1 cellular context compared by ENCODE assay signal in the genomic region with DNA sequence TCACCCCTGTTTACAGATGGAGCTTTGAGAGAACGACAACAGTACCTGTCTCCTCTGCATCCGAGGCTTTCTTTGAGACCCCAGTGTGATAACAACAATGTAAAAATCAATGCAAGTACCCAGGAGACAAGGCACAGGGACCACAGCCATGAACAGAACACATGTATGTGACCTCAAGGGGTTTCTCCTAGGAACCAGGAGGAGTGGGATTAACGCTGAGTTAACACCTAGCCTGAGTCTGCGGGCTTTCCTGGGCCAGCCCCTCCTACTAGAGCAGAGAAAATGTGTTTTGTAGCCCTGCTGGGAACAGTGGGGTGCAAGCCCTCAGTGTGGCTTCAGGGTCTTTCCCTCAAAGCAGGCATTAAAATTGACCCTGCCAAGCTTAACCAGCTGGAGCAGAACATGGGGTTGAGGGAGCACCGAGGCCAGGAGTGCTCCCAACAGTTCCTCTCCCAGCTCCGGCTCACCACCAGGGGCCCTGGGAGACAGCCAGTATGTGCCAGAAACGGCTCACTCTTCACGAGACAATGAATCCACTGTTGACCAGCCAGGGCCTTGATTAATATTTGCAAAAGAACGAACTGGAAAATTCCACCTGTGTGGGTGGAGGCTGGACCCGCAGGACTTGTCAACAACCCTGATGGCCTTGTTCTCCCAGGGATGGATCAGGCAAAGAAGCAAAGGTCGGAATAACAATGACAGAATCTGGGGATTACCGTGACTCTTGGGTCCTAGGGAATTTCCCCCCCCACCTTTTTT.
TF ChIP-seq lines count a peak whose summit lies in the region.

No MANE protein-coding gene starts in this region.

TF ChIP-seq in HepG2, 621 proteins besides CTCF, POLR2A, EP300 and RAD21 (continued from another document and continues in another):
- TF ChIP-seq ZNF687 (CRISPR knock-in tag; IDR thresholded peaks at IDR 0.05) (peak; percentile 96), GPN1 (CRISPR knock-in tag; IDR thresholded peaks at IDR 0.05; ENCODE audit: borderline replicate concordance) (no peak), PPARG (CRISPR knock-in tag; conservative IDR thresholded peaks at IDR 0.05) (peak; percentile 41), HDAC2 (CRISPR knock-in tag; IDR thresholded peaks at IDR 0.05) (peak; percentile 57), ZNF501 (CRISPR knock-in tag; IDR thresholded peaks at IDR 0.05) (peak; percentile 77; the same call in 1 of the 2 replicates), SIX4 (CRISPR knock-in tag; IDR thresholded peaks at IDR 0.05) (0 out of 2 replicates have a peak, but pooled peaks have one; percentile 9), NFIB (CRISPR knock-in tag; IDR thresholded peaks at IDR 0.05; ENCODE audit: borderline replicate concordance) (no peak), ZNF782 (CRISPR knock-in tag; IDR thresholded peaks at IDR 0.05; ENCODE audit: borderline replicate concordance) (no peak; the same call in 1 of the 2 replicates), MATR3 (CRISPR knock-in tag; IDR thresholded peaks at IDR 0.05) (no peak), ZGPAT (CRISPR knock-in tag; IDR thresholded peaks at IDR 0.05) (peak; percentile 81; the same call in 1 of the 2 replicates), ZNF12 (CRISPR knock-in tag; IDR thresholded peaks at IDR 0.05) (peak; percentile 63), ZNF580 (CRISPR knock-in tag; IDR thresholded peaks at IDR 0.05; ENCODE audit: borderline replicate concordance, low read depth) (0 out of 2 replicates have a peak, but pooled peaks have one; percentile 48), ZNF235 (CRISPR knock-in tag; IDR thresholded peaks at IDR 0.05; ENCODE audit: borderline replicate concordance) (no peak), ZFP41 (CRISPR knock-in tag; IDR thresholded peaks at IDR 0.05; ENCODE audit: borderline replicate concordance) (no peak), ETS1 (CRISPR knock-in tag; IDR thresholded peaks at IDR 0.05) (0 out of 2 replicates have a peak, but pooled peaks have one; percentile 31), IRX3 (CRISPR knock-in tag; IDR thresholded peaks at IDR 0.05; ENCODE audit: borderline replicate concordance, low read depth) (no peak), ZNF484 (CRISPR knock-in tag; IDR thresholded peaks at IDR 0.05; ENCODE audit: borderline replicate concordance, low read depth) (no peak), MXD4 (CRISPR knock-in tag; IDR thresholded peaks at IDR 0.05) (no peak; the same call in 1 of the 2 replicates), TSC22D2 (CRISPR knock-in tag; IDR thresholded peaks at IDR 0.05; ENCODE audit: borderline replicate concordance) (no peak), PHF5A (CRISPR knock-in tag; IDR thresholded peaks at IDR 0.05; ENCODE audit: low read depth, unreplicated experiment) (no peak), SRSF4 (IDR thresholded peaks at IDR 0.05; ENCODE audit: low read depth, low read length, poor library complexity, severe bottlenecking) (no peak), FOXO1 (CRISPR knock-in tag; IDR thresholded peaks at IDR 0.05) (peak; percentile 98), MTF1 (CRISPR knock-in tag; IDR thresholded peaks at IDR 0.05) (no peak), ZBTB7B (CRISPR knock-in tag; IDR thresholded peaks at IDR 0.05) (no peak), ZSCAN22 (CRISPR knock-in tag; IDR thresholded peaks at IDR 0.05) (no peak), ZBTB2 (CRISPR knock-in tag; IDR thresholded peaks at IDR 0.05; ENCODE audit: low read depth) (no peak), MAFK (conservative IDR thresholded peaks at IDR 0.05 in 1 of 2, IDR thresholded peaks at IDR 0.05 in 1 of 2; ENCODE audit: low read length in 2 of 2) (no peak), FOXA3 (CRISPR knock-in tag; IDR thresholded peaks at IDR 0.05) (peak; percentile 97), ESRRA (CRISPR knock-in tag; IDR thresholded peaks at IDR 0.05; ENCODE audit: low read depth) (no peak; the same call in 1 of the 2 replicates), RBFOX2 (IDR thresholded peaks at IDR 0.05; ENCODE audit: low read depth, low read length) (0 out of 2 replicates have a peak, but pooled peaks have one; percentile 15), NFRKB (IDR thresholded peaks at IDR 0.05) (no peak), CREM (IDR thresholded peaks at IDR 0.05) (peak; percentile 75; the same call in 1 of the 2 replicates), CREM (CRISPR knock-in tag; IDR thresholded peaks at IDR 0.05) (no peak), GATA4 (IDR thresholded peaks at IDR 0.05; ENCODE audit: borderline replicate concordance, low read depth) (peak; percentile 79; the same call in 1 of the 2 replicates), ZZZ3 (CRISPR knock-in tag; IDR thresholded peaks at IDR 0.05; ENCODE audit: borderline replicate concordance) (no peak; the same call in 1 of the 2 replicates), YEATS4 (CRISPR knock-in tag; IDR thresholded peaks at IDR 0.05; ENCODE audit: borderline replicate concordance) (peak; percentile 87; the same call in 1 of the 2 replicates), ASH2L (IDR thresholded peaks at IDR 0.05; ENCODE audit: insufficient read length, low read depth, low read length) (no peak), GTF2F1 (IDR thresholded peaks at IDR 0.05; ENCODE audit: low read length) (no peak), ZNF747 (CRISPR knock-in tag; IDR thresholded peaks at IDR 0.05; ENCODE audit: borderline replicate concordance) (no peak), ZC3H13 (CRISPR knock-in tag; IDR thresholded peaks at IDR 0.05) (no peak; the same call in 1 of the 2 replicates), ZNF451 (CRISPR knock-in tag; IDR thresholded peaks at IDR 0.05) (no peak; the same call in 1 of the 2 replicates), PTBP1 (IDR thresholded peaks at IDR 0.05; ENCODE audit: low read depth, low read length, poor library complexity, severe bottlenecking) (no peak), MIER3 (CRISPR knock-in tag; IDR thresholded peaks at IDR 0.05; ENCODE audit: borderline replicate concordance) (0 out of 2 replicates have a peak, but pooled peaks have one; percentile 15), CREBL2 (CRISPR knock-in tag; IDR thresholded peaks at IDR 0.05; ENCODE audit: borderline replicate concordance) (no peak), MAF1 (CRISPR knock-in tag; IDR thresholded peaks at IDR 0.05; ENCODE audit: borderline replicate concordance) (0 out of 2 replicates have a peak, but pooled peaks have one; percentile 54)
- TF ChIP-seq, protein P1, sequence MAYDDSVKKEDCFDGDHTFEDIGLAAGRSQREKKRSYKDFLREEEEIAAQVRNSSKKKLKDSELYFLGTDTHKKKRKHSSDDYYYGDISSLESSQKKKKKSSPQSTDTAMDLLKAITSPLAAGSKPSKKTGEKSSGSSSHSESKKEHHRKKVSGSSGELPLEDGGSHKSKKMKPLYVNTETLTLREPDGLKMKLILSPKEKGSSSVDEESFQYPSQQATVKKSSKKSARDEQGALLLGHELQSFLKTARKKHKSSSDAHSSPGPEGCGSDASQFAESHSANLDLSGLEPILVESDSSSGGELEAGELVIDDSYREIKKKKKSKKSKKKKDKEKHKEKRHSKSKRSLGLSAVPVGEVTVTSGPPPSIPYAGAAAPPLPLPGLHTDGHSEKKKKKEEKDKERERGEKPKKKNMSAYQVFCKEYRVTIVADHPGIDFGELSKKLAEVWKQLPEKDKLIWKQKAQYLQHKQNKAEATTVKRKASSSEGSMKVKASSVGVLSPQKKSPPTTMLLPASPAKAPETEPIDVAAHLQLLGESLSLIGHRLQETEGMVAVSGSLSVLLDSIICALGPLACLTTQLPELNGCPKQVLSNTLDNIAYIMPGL (CRISPR knock-in tag; IDR thresholded peaks at IDR 0.05; ENCODE audit: borderline replicate concordance in 1 of 2, low read depth in 1 of 2) = peak in 1 of 2 experiments; percentile 42; a peak in 2 of 4 replicates
- TF ChIP-seq, protein P2, sequence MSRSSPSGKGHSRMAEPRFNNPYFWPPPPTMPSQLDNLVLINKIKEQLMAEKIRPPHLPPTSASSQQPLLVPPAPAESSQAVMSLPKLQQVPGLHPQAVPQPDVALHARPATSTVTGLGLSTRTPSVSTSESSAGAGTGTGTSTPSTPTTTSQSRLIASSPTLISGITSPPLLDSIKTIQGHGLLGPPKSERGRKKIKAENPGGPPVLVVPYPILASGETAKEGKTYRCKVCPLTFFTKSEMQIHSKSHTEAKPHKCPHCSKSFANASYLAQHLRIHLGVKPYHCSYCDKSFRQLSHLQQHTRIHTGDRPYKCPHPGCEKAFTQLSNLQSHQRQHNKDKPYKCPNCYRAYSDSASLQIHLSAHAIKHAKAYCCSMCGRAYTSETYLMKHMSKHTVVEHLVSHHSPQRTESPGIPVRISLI (CRISPR knock-in tag; IDR thresholded peaks at IDR 0.05; ENCODE audit: borderline replicate concordance) = peak; percentile 97
- TF ChIP-seq, protein P3, sequence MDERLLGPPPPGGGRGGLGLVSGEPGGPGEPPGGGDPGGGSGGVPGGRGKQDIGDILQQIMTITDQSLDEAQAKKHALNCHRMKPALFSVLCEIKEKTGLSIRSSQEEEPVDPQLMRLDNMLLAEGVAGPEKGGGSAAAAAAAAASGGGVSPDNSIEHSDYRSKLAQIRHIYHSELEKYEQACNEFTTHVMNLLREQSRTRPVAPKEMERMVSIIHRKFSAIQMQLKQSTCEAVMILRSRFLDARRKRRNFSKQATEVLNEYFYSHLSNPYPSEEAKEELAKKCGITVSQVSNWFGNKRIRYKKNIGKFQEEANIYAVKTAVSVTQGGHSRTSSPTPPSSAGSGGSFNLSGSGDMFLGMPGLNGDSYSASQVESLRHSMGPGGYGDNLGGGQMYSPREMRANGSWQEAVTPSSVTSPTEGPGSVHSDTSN (CRISPR knock-in tag; IDR thresholded peaks at IDR 0.05) = no peak
- TF ChIP-seq, protein P4, sequence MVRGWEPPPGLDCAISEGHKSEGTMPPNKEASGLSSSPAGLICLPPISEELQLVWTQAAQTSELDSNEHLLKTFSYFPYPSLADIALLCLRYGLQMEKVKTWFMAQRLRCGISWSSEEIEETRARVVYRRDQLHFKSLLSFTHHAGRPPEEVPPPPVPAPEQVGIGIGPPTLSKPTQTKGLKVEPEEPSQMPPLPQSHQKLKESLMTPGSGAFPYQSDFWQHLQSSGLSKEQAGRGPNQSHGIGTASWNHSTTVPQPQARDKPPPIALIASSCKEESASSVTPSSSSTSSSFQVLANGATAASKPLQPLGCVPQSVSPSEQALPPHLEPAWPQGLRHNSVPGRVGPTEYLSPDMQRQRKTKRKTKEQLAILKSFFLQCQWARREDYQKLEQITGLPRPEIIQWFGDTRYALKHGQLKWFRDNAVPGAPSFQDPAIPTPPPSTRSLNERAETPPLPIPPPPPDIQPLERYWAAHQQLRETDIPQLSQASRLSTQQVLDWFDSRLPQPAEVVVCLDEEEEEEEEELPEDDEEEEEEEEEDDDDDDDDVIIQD (CRISPR knock-in tag; IDR thresholded peaks at IDR 0.05; ENCODE audit: low read depth) = no peak; the same call in 1 of the 2 replicates
